ENCODE assay signal across 12 cellular contexts in genomic region chr14:64117671-64118402, GRCh38.
DNase-seq lines count a peak whose midpoint lies in the region; ATAC-seq and TF ChIP-seq lines count a peak whose summit lies in the region.
"Had no signal": no experiment of that assay in that cellular context is flagged by ENCODE, and none has a peak within 500 bp of the region (broad histone marks: within the 10 kb centered on the region; RNA-seq: fewer than 3 reads in every experiment).

No MANE protein-coding gene starts in this region.

- H3K9me3 ChIP-seq in ascending aorta (no peaks in the 10 kb centered on the region), gastroesophageal sphincter (no peaks in the 10 kb centered on the region)

- H3K27ac ChIP-seq in ascending aorta = peak overlapping the region; percentile 90 to 96
- peak overlapping the region; percentile 19 to 79 (median 64) for H3K27ac ChIP-seq in gastroesophageal sphincter
- H3K27ac ChIP-seq: PC-9 had no signal

- no peak overlapping the region for H3K4me3 ChIP-seq in ascending aorta
- H3K4me3 ChIP-seq in gastroesophageal sphincter = no peak overlapping the region
- H3K4me3 ChIP-seq: PC-9 had no signal

- intact Hi-C loops in ascending aorta (cut with DNase I) = loop anchor here (1.0 to 10.0 kb wide), 3 partner anchors 35 to 223 kb away; no protein-coding TSS in a partner anchor

- H3K4me1 ChIP-seq in ascending aorta (peaks cover 7 to 48% of the 10 kb centered on the region in 2 donors), gastroesophageal sphincter (peaks cover 0 to 12% (median 0%) of the 10 kb centered on the region in 3 donors)

- H3K36me3 ChIP-seq in ascending aorta (peaks cover 13 to 16% of the 10 kb centered on the region in 2 donors), gastroesophageal sphincter (peaks cover 0 to 70% of the 10 kb centered on the region in 2 donors)

- no peak for TF ChIP-seq EP300 in gastroesophageal sphincter (IDR thresholded peaks at IDR 0.05)

- peaks cover 23% of the 10 kb centered on the region for H3K36me3 Mint-ChIP-seq in mesothelial cell of epicardium

- no peak overlapping the region for H3K27ac Mint-ChIP-seq in mesothelial cell of epicardium
- H3K27ac Mint-ChIP-seq: activated T-helper 2 cell treated with anti-CD3 and anti-CD28 coated beads, Interferon-gamma antibody, Interleukin-2, Interleukin-4, amounts not matched to agents 10 μg/mL and 5 μg/mL and 100 μg/mL, durations not matched to agents 14 hours and 24 hours and 36 hours had no signal

- no peak overlapping the region for H3K4me3 Mint-ChIP-seq in mesothelial cell of epicardium
- H3K4me3 Mint-ChIP-seq: CD4-positive, alpha-beta memory T cell had no signal

- 48 to 68% methylated on average over 11 of the region's 11 CpGs for WGBS in gastroesophageal sphincter (ENCODE audit: low coverage in 1 of 2), 2 donors

- ATAC-seq in gastroesophageal sphincter = peak; percentile 91
- no peak for ATAC-seq in HG03565 (IDR thresholded peaks at IDR 0.05; ENCODE audit: unreplicated experiment)
- ATAC-seq in GM19395 (IDR thresholded peaks at IDR 0.05; ENCODE audit: unreplicated experiment) = no peak

- no peak for TF ChIP-seq POLR2A in gastroesophageal sphincter (IDR thresholded peaks at IDR 0.05)

- no peaks in the 10 kb centered on the region for H3K27me3 ChIP-seq in ascending aorta
- H3K27me3 ChIP-seq in gastroesophageal sphincter = no peaks in the 10 kb centered on the region

- no peaks in the 10 kb centered on the region for H3K9me3 Mint-ChIP-seq in mesothelial cell of epicardium
- H3K9me3 Mint-ChIP-seq: activated T-helper 2 cell treated with anti-CD3 and anti-CD28 coated beads, Interferon-gamma antibody, Interleukin-2, Interleukin-4, amounts not matched to agents 10 μg/mL and 5 μg/mL and 100 μg/mL, durations not matched to agents 14 hours and 24 hours and 36 hours; CD4-positive, alpha-beta memory T cell had no signal

- DNase-seq in Daoy (ENCODE audit: low read depth) = peak; percentile 89
- DNase-seq in ascending aorta (ENCODE audit: low spot score in 2 of 2) = peak; percentile 72 to 95
- peak; percentile 17 for DNase-seq in pulmonary artery endothelial cell (ENCODE audit: low read depth, low spot score)
- DNase-seq in D341Med (ENCODE audit: low spot score) = no peak
- no peak for DNase-seq in mesothelial cell of epicardium (ENCODE audit: low spot score in 2 of 2, unreplicated experiment in 2 of 2)
- DNase-seq: CD4-positive, alpha-beta memory T cell; NCI-H1436 treated with DMSO at 0.1 percent for 48 hours had no signal

- H3K27me3 Mint-ChIP-seq in mesothelial cell of epicardium (ENCODE audit: low read depth) = no peaks in the 10 kb centered on the region
- H3K27me3 Mint-ChIP-seq: CD4-positive, alpha-beta memory T cell had no signal

- H3K4me1 Mint-ChIP-seq in mesothelial cell of epicardium = no peaks in the 10 kb centered on the region
- H3K4me1 Mint-ChIP-seq: CD4-positive, alpha-beta memory T cell had no signal

- TF ChIP-seq CTCF in ascending aorta (IDR thresholded peaks at IDR 0.05) (no peak), gastroesophageal sphincter (IDR thresholded peaks at IDR 0.05) (no peak), mesothelial cell of epicardium (IDR thresholded peaks at IDR 0.05; ENCODE audit: unreplicated experiment) (no peak)

Comparison
In these comparisons a context has a peak if more than half of its experiments do, and no peak if none do; other contexts are left out.
1. DNase-seq: peak in Daoy (single experiment), ascending aorta (2 of 2) and pulmonary artery endothelial cell (single experiment); none in D341Med (single experiment) and mesothelial cell of epicardium (0 of 2).